ENCODE assay signal across 14 cellular contexts in genomic region chr10:33073641-33074410, GRCh38.
A peak's percentile ranks its signal among the peaks of the same experiment; 100 is the strongest.
DNase-seq lines count a peak whose midpoint lies in the region; ATAC-seq, FAIRE-seq and TF ChIP-seq lines count a peak whose summit lies in the region.
"Had no signal": no experiment of that assay in that cellular context is flagged by ENCODE, and none has a peak within 500 bp of the region (broad histone marks: within the 10 kb centered on the region; RNA-seq: fewer than 3 reads in every experiment).

No MANE protein-coding gene starts in this region.

- H4K20me1 ChIP-seq in HCT116 (ENCODE audit: insufficient read depth) (no peaks in the 10 kb centered on the region), HepG2 (ENCODE audit: insufficient read depth, low read length) (no peaks in the 10 kb centered on the region)

- H3K36me3 Mint-ChIP-seq in WTC11, result peaks cover 31% of the 10 kb centered on the region

- H3K79me2 ChIP-seq in HCT116 (ENCODE audit: insufficient read depth, low read length) (no peaks in the 10 kb centered on the region), HepG2 (ENCODE audit: insufficient read depth, low read length) (no peaks in the 10 kb centered on the region)

- H3K27ac ChIP-seq in HCT116 (ENCODE audit: low read depth, low read length) (no peak overlapping the region), coronary artery (no peak overlapping the region), HepG2 (ENCODE audit: extremely low read length, insufficient read depth, low read length) (no peak overlapping the region)
- H3K27ac ChIP-seq: upper lobe of right lung had no signal

- in situ Hi-C loops in HepG2 (cut with HindIII; ENCODE audit: extremely low pct_ligation_motif_present, low pct_unique_long_range_greater_than_20kb), result no loop called here

- TF ChIP-seq POLR2A in HCT116 (IDR thresholded peaks at IDR 0.05; ENCODE audit: borderline replicate concordance, extremely low read depth, insufficient read depth, insufficient read length), result no peak
- no peak for TF ChIP-seq POLR2A in HepG2 (IDR thresholded peaks at IDR 0.05; ENCODE audit: insufficient read depth in 1 of 2, low read depth in 2 of 2, low read length in 2 of 2)

- H3K4me2 ChIP-seq in HCT116 (ENCODE audit: low read length), result no peak overlapping the region
- H3K4me2 ChIP-seq in HepG2 (ENCODE audit: low read depth, low read length), result no peak overlapping the region

- H3K9me2 ChIP-seq in HCT116 (ENCODE audit: insufficient read depth), result no peaks in the 10 kb centered on the region

- no TSS peak for BruUV-seq in HCT116 (replicated peaks; lab: Mats Ljungman, UMichigan)
- BruUV-seq in HepG2 (replicated peaks; lab: Mats Ljungman, UMichigan), result no TSS peak

- peaks cover 42% of the 10 kb centered on the region for H3K9me3 Mint-ChIP-seq in WTC11
- H3K9me3 Mint-ChIP-seq: effector memory CD8-positive, alpha-beta T cell had no signal

- TF ChIP-seq CTCF in AG10803 (conservative IDR thresholded peaks at IDR 0.05; ENCODE audit: low read length), result peak; percentile 29; the same call in 1 of the 2 replicates
- TF ChIP-seq CTCF in HCT116 (IDR thresholded peaks at IDR 0.05 in 2 of 3, conservative IDR thresholded peaks at IDR 0.05 in 1 of 3; ENCODE audit: borderline replicate concordance in 1 of 3, insufficient read depth in 1 of 3, low read depth in 2 of 3, low read length in 2 of 3), result peak in 2 of 3 experiments; percentile 10 to 24; a peak in 2 of 6 replicates
- TF ChIP-seq CTCF in coronary artery (IDR thresholded peaks at IDR 0.05), result no peak
- no peak for TF ChIP-seq CTCF in HepG2 (CRISPR knock-in tag; IDR thresholded peaks at IDR 0.05)
- no peak for TF ChIP-seq CTCF in WTC11 (IDR thresholded peaks at IDR 0.05)

- H3K4me1 Mint-ChIP-seq in WTC11, result peaks cover 31% of the 10 kb centered on the region

- CTCF ChIA-PET in HCT116 (lab: Charles Lee) (no interaction called here), HepG2 (lab: Yijun Ruan, JAX; ENCODE audit: low intra/inter-chr PET ratio, low total read pairs) (no interaction called here), WTC11 (lab: Charles Lee) (interaction anchor here (0.7 to 1.8 kb wide), 4 partner anchors 22 to 279 kb away, joined by 3 to 9 read pairs (median 4); no protein-coding TSS in a partner anchor)

- 0 out of 2 replicates have a peak, but pooled peaks have one; percentile 22 for TF ChIP-seq RAD21 in HCT116 (IDR thresholded peaks at IDR 0.05; ENCODE audit: low read depth)
- no peak for TF ChIP-seq RAD21 in HepG2 (CRISPR knock-in tag; IDR thresholded peaks at IDR 0.05)

- H3K4me3 Mint-ChIP-seq in WTC11, result no peak overlapping the region
- H3K4me3 Mint-ChIP-seq: effector memory CD8-positive, alpha-beta T cell had no signal

- H3K4me3 ChIP-seq in AG10803 (ENCODE audit: low read length) (no peak overlapping the region), HCT116 (replicated peaks in 1 of 2; ENCODE audit: low read depth in 1 of 2, low read length in 2 of 2) (no peak overlapping the region), coronary artery (peak overlapping the region; percentile 3), HepG2 (replicated peaks in 1 of 3; ENCODE audit: insufficient read depth in 1 of 3, low read depth in 2 of 3, low read length in 3 of 3) (no peak overlapping the region)
- H3K4me3 ChIP-seq: upper lobe of right lung had no signal

- peak; percentile 46; the same call in 1 of the 2 replicates for ATAC-seq in HCT116
- no peak for ATAC-seq in HepG2
- no peak for ATAC-seq in GM18873 (IDR thresholded peaks at IDR 0.05; ENCODE audit: low FRiP score, unreplicated experiment)
- ATAC-seq in GM18868 (IDR thresholded peaks at IDR 0.05; ENCODE audit: unreplicated experiment), result no peak
- no peak for ATAC-seq in WTC11
- ATAC-seq: effector memory CD8-positive, alpha-beta T cell; upper lobe of right lung had no signal

- DNase-seq in AG10803 (ENCODE audit: low read depth) (peak; percentile 77), HCT116 (ENCODE audit: low read depth, low spot score) (no peak), coronary artery (ENCODE audit: low spot score) (no peak), HepG2 (ENCODE audit: low spot score) (no peak), WTC11 (ENCODE audit: low spot score) (no peak)
- no peak for DNase-seq in activated CD4-positive, CD25-positive, alpha-beta regulatory T cell treated with anti-CD3 and anti-CD28 coated beads, Interleukin-2, amount 50 U/mL, for 72 hours
- DNase-seq: activated CD4-positive, alpha-beta T cell treated with anti-CD3 and anti-CD28 coated beads, Interleukin-2, amount 50 U/mL, for 48 hours; effector memory CD8-positive, alpha-beta T cell; hippocampal formation; NCI-H524 treated with DMSO at 0.1 percent for 48 hours; T-helper 9 cell; upper lobe of right lung had no signal

- POLR2A ChIA-PET in HCT116 (lab: Charles Lee), result no interaction called here
- POLR2A ChIA-PET in HepG2 (lab: Yijun Ruan, JAX), result no interaction called here
- POLR2A ChIA-PET in WTC11 (lab: Charles Lee), result no interaction called here

- no peak for TF ChIP-seq EP300 in HepG2 (IDR thresholded peaks at IDR 0.05; ENCODE audit: low read depth in 2 of 2, low read length in 2 of 2)
- no peak for TF ChIP-seq EP300 in HepG2 (CRISPR knock-in tag; IDR thresholded peaks at IDR 0.05; ENCODE audit: borderline replicate concordance)

- H3K9ac ChIP-seq in HCT116 (ENCODE audit: low read length) (no peak overlapping the region), HepG2 (ENCODE audit: insufficient read depth, low read depth, low read length) (no peak overlapping the region)

- WGBS in HepG2 (ENCODE audit: low lambda C conversion rate), result 69% methylated on average over 9 of the region's 10 CpGs

- intact Hi-C loops in HCT116 (cut with micrococcal nuclease) (no loop called here), HepG2 (cut with micrococcal nuclease; ENCODE audit: unreplicated experiment) (no loop called here)

- H2AFZ ChIP-seq in HCT116 (ENCODE audit: low read depth, low read length, poor library complexity, severe bottlenecking) (no peak overlapping the region), HepG2 (ENCODE audit: low read length) (no peak overlapping the region)

- RAD21 ChIA-PET in HCT116 (lab: Charles Lee; ENCODE audit: low non-redundant PET in 1 of 2, low total read pairs in 2 of 2, uncharacterized antibody in 2 of 2, unreplicated experiment in 2 of 2), result no interaction called here

- H3K27me3 ChIP-seq in HCT116 (ENCODE audit: insufficient read depth, low read length), result no peaks in the 10 kb centered on the region
- no peaks in the 10 kb centered on the region for H3K27me3 ChIP-seq in HepG2 (ENCODE audit: control insufficient read depth in 1 of 2, insufficient read depth in 2 of 2, low read length in 2 of 2)
- H3K27me3 ChIP-seq: upper lobe of right lung had no signal

- H3K4me1 ChIP-seq in HCT116 (ENCODE audit: control insufficient read depth in 1 of 2, insufficient read depth in 2 of 2, low read length in 2 of 2) (no peaks in the 10 kb centered on the region), HepG2 (ENCODE audit: insufficient read depth, low read length) (no peaks in the 10 kb centered on the region)
- H3K4me1 ChIP-seq: upper lobe of right lung had no signal

- H3K9me3 ChIP-seq in HCT116 (ENCODE audit: control insufficient read depth in 1 of 2, insufficient read depth in 1 of 2, low read depth in 1 of 2, low read length in 2 of 2) (no peaks in the 10 kb centered on the region), HepG2 (ENCODE audit: low read length) (no peaks in the 10 kb centered on the region)
- H3K9me3 ChIP-seq: upper lobe of right lung had no signal

- no peaks in the 10 kb centered on the region; the same call in 1 of the 2 replicates for H3K27me3 Mint-ChIP-seq in WTC11 (ENCODE audit: low read depth)
- H3K27me3 Mint-ChIP-seq: effector memory CD8-positive, alpha-beta T cell had no signal

- H3K27ac Mint-ChIP-seq in WTC11, result no peak overlapping the region
- H3K27ac Mint-ChIP-seq: effector memory CD8-positive, alpha-beta T cell had no signal

- no peaks in the 10 kb centered on the region for H3K36me3 ChIP-seq in HCT116 (ENCODE audit: control insufficient read depth in 1 of 2, insufficient read depth in 2 of 2, low read length in 2 of 2)
- H3K36me3 ChIP-seq in HepG2 (replicated peaks in 1 of 2; ENCODE audit: control insufficient read depth in 1 of 2, insufficient read depth in 2 of 2, low read length in 2 of 2), result no peaks in the 10 kb centered on the region
- H3K36me3 ChIP-seq: upper lobe of right lung had no signal

- FAIRE-seq in HepG2 (lab: Jason Lieb, UNC), result no peak

TF ChIP-seq in HCT116, 20 proteins besides CTCF, POLR2A, EP300 and RAD21 (continues in another document):
- no peak for TF ChIP-seq YY1 (IDR thresholded peaks at IDR 0.05; ENCODE audit: extremely low read depth, insufficient replicate concordance, low read depth, low read length)
- TF ChIP-seq FOSL1 (IDR thresholded peaks at IDR 0.05; ENCODE audit: low read depth), result no peak
- TF ChIP-seq ATF3 (IDR thresholded peaks at IDR 0.05), result no peak
- TF ChIP-seq CEBPB (IDR thresholded peaks at IDR 0.05; ENCODE audit: low read depth), result no peak
- TF ChIP-seq ZNF274 (IDR thresholded peaks at IDR 0.05; ENCODE audit: low read depth, low read length), result no peak

TF ChIP-seq in HepG2, 621 proteins besides CTCF, POLR2A, EP300 and RAD21:
- TF ChIP-seq ZNF264 (CRISPR knock-in tag; IDR thresholded peaks at IDR 0.05) (peak; percentile 51; the same call in 1 of the 2 replicates), NAIF1 (CRISPR knock-in tag; IDR thresholded peaks at IDR 0.05; ENCODE audit: borderline replicate concordance) (no peak), RBM22 (optimal IDR thresholded peaks at IDR 0.05; ENCODE audit: low read length) (no peak), ZBTB20 (CRISPR knock-in tag; IDR thresholded peaks at IDR 0.05; ENCODE audit: borderline replicate concordance, low read depth) (no peak), CEBPB (IDR thresholded peaks at IDR 0.05; ENCODE audit: borderline replicate concordance, low read depth, low read length) (0 out of 2 replicates have a peak, but pooled peaks have one; percentile 28), ZNF382 (CRISPR knock-in tag; IDR thresholded peaks at IDR 0.05; ENCODE audit: borderline replicate concordance) (no peak)

TF ChIP-seq in WTC11, 78 proteins besides CTCF, POLR2A, EP300 and RAD21:
- TF ChIP-seq ZNF317 (CRISPR knock-in tag; IDR thresholded peaks at IDR 0.05; ENCODE audit: borderline replicate concordance, low read depth) (no peak), TEAD4 (CRISPR knock-in tag; IDR thresholded peaks at IDR 0.05) (no peak), NR3C1 (CRISPR knock-in tag; conservative IDR thresholded peaks at IDR 0.05; ENCODE audit: low read depth) (no peak), SOX15 (CRISPR knock-in tag; IDR thresholded peaks at IDR 0.05) (no peak), FOXJ3 (CRISPR knock-in tag; IDR thresholded peaks at IDR 0.05; ENCODE audit: borderline replicate concordance) (no peak), ATF1 (CRISPR knock-in tag; IDR thresholded peaks at IDR 0.05) (no peak), ZNF121 (CRISPR knock-in tag; IDR thresholded peaks at IDR 0.05) (no peak), ZBTB21 (CRISPR knock-in tag; IDR thresholded peaks at IDR 0.05; ENCODE audit: borderline replicate concordance) (no peak), EMX1 (CRISPR knock-in tag; IDR thresholded peaks at IDR 0.05) (no peak), IRF2 (CRISPR knock-in tag; IDR thresholded peaks at IDR 0.05; ENCODE audit: borderline replicate concordance, low read depth) (no peak), RELA (CRISPR knock-in tag; IDR thresholded peaks at IDR 0.05; ENCODE audit: borderline replicate concordance) (no peak), ZNF138 (CRISPR knock-in tag; conservative IDR thresholded peaks at IDR 0.05) (no peak)

Comparison
In these comparisons a context has a peak if more than half of its experiments do, and no peak if none do; other contexts are left out.
1. CTCF ChIP-seq: peak in AG10803 (single experiment) and HCT116 (2 of 3); none in coronary artery (single experiment), HepG2 (single experiment) and WTC11 (single experiment).